In genomic region chr14:91980157-91980556, GRCh38 we compare ENCODE assay signal across 8 cellular contexts. TPM values are rescaled to one million over a fixed set of nuclear protein-coding genes. Genes with fewer than 3 reads are reported as not detected.
DNase-seq lines count a peak whose midpoint lies in the region; ATAC-seq and TF ChIP-seq lines count a peak whose summit lies in the region.

No MANE protein-coding gene starts in this region.

- in situ Hi-C loops in gastrocnemius medialis (cut with MboI; ENCODE audit: low sequenced_read_pairs in 4 of 4), result no loop called here

- intact Hi-C loops in body of pancreas (cut with DNase I), result no loop called here
- intact Hi-C loops in gastrocnemius medialis (cut with DNase I; ENCODE audit: low total_unique reads), result no loop called here

- H3K4me1 ChIP-seq in body of pancreas, result peaks cover 9% of the 10 kb centered on the region
- peaks cover 0 to 33% of the 10 kb centered on the region in 2 donors for H3K4me1 ChIP-seq in gastrocnemius medialis

- ATAC-seq in HG03558 (IDR thresholded peaks at IDR 0.05; ENCODE audit: extremely low read depth, unreplicated experiment) (peak; percentile 81), body of pancreas (peak; percentile 56), gastrocnemius medialis (peak; percentile 99 to 100)

- H3K36me3 ChIP-seq in body of pancreas (replicated peaks in 1 of 2; ENCODE audit: insufficient read depth in 1 of 2, low read depth in 2 of 2), result peaks cover 0 to 1% of the 10 kb centered on the region in 2 donors
- H3K36me3 ChIP-seq in gastrocnemius medialis, result peaks cover 0 to 10% of the 10 kb centered on the region in 2 donors

- H3K4me3 ChIP-seq in body of pancreas (no peak overlapping the region), gastrocnemius medialis (no peak overlapping the region)

- H3K9me3 ChIP-seq in body of pancreas, result no peaks in the 10 kb centered on the region
- no peaks in the 10 kb centered on the region for H3K9me3 ChIP-seq in gastrocnemius medialis

- H3K27me3 ChIP-seq in body of pancreas (no peaks in the 10 kb centered on the region), gastrocnemius medialis (no peaks in the 10 kb centered on the region)

- TF ChIP-seq CTCF in body of pancreas (IDR thresholded peaks at IDR 0.05), result no peak
- no peak for TF ChIP-seq CTCF in gastrocnemius medialis (IDR thresholded peaks at IDR 0.05 in 4 of 5, conservative IDR thresholded peaks at IDR 0.05 in 1 of 5)

- H3K27ac ChIP-seq in body of pancreas (no peak overlapping the region), gastrocnemius medialis (peak overlapping the region; percentile 58 to 81 (median 76))

- TF ChIP-seq POLR2A in body of pancreas (IDR thresholded peaks at IDR 0.05) (no peak), gastrocnemius medialis (IDR thresholded peaks at IDR 0.05) (no peak)

- DNase-seq in stimulated activated CD4-positive, alpha-beta T cell treated with anti-CD3 and anti-CD28 coated beads, Interleukin-4, amount 100 ng/mL, for 24 hours, result peak; percentile 17
- DNase-seq in stimulated activated CD4-positive, alpha-beta T cell treated with anti-CD3 and anti-CD28 coated beads, Interleukin-4, amount 100 ng/mL, for 1 hour, result no peak
- DNase-seq in body of pancreas, result no peak
- DNase-seq in gastrocnemius medialis, result peak in 1 of 2 donors; percentile 9
- DNase-seq in HuH-7 (ENCODE audit: low spot score), result no peak
- DNase-seq in medulla oblongata (ENCODE audit: extremely low spot score), result no peak
- no peak for DNase-seq in stimulated activated CD8-positive, alpha-beta memory T cell treated with anti-CD3 and anti-CD28 coated beads, Interleukin-4, amount 100 ng/mL, for 48 hours

RNA-seq across cellular contexts. Expression of gene FBLN5, which starts 32.7 kb away (rescaled TPM):
- total RNA-seq in body of pancreas, result 100 to 1,000 TPM in 1 of 2 donors, 10 to 100 TPM in 1; 52.1 to 129 TPM
- 10 to 100 TPM; 19.6 to 36.8 (median 27.3) TPM for total RNA-seq in gastrocnemius medialis

RNA-seq across cellular contexts. Expression of gene TRIP11, which starts 59.7 kb away (rescaled TPM):
- total RNA-seq in body of pancreas (10 to 100 TPM; 25.2 to 33.6 TPM), gastrocnemius medialis (10 to 100 TPM; 22.0 to 39.6 (median 30.2) TPM)

Comparison
In these comparisons a context has a peak if more than half of its experiments do, and no peak if none do; other contexts are left out.
1. H3K27ac ChIP-seq: peak in gastrocnemius medialis (4 of 4); none in body of pancreas (0 of 4).
2. Peak in every context shown above with its lines, with median percentiles within 50 percentile points of each other: ATAC-seq.